In genomic region chr7:129258649-129259389, GRCh38 we compare ENCODE assay signal across 13 cellular contexts. TPM values are rescaled to one million over a fixed set of nuclear protein-coding genes. Genes with fewer than 3 reads are reported as not detected.
DNase-seq lines count a peak whose midpoint lies in the region; ATAC-seq, FAIRE-seq and TF ChIP-seq lines count a peak whose summit lies in the region.
"Had no signal": no experiment of that assay in that cellular context is flagged by ENCODE, and none has a peak within 500 bp of the region (broad histone marks: within the 10 kb centered on the region; RNA-seq: fewer than 3 reads in every experiment).

No MANE protein-coding gene starts in this region.

- FAIRE-seq in GM19239 (lab: Jason Lieb, UNC) (peak; percentile 48), keratinocyte (lab: Jason Lieb, UNC) (peak; percentile 43)

- H3K27me3 Mint-ChIP-seq in CD4-positive, CD25-positive, alpha-beta regulatory T cell = no peaks in the 10 kb centered on the region

- H3K79me2 ChIP-seq in keratinocyte (ENCODE audit: control insufficient read depth, insufficient read depth, low read length) = peaks cover 10% of the 10 kb centered on the region

- peak overlapping the region; percentile 60 for H3K4me3 ChIP-seq in CD4-positive, CD25-positive, alpha-beta regulatory T cell (ENCODE audit: low read depth, low read length)
- H3K4me3 ChIP-seq in astrocyte of the cerebellum (ENCODE audit: low read depth, low read length) = no peak overlapping the region
- H3K4me3 ChIP-seq in keratinocyte (ENCODE audit: control insufficient read depth in 2 of 3, extremely low read depth in 1 of 3, insufficient read depth in 2 of 3, low read depth in 1 of 3, low read length in 3 of 3) = no peak overlapping the region
- no peak overlapping the region for H3K4me3 ChIP-seq in adrenal gland
- H3K4me3 ChIP-seq: prostate gland, upper lobe of left lung had no signal

- peaks cover 12% of the 10 kb centered on the region for H3K4me1 ChIP-seq in CD4-positive, CD25-positive, alpha-beta regulatory T cell (ENCODE audit: control insufficient read depth, insufficient read depth, low read length, poor library complexity, severe bottlenecking)
- peaks cover 16% of the 10 kb centered on the region for H3K4me1 ChIP-seq in keratinocyte (ENCODE audit: control insufficient read depth, extremely low read depth, insufficient read depth, low read length)
- H3K4me1 ChIP-seq in adrenal gland (replicated peaks in 1 of 2) = no peaks in the 10 kb centered on the region
- H3K4me1 ChIP-seq: prostate gland, upper lobe of left lung had no signal

- no peaks in the 10 kb centered on the region for H3K27me3 ChIP-seq in CD4-positive, CD25-positive, alpha-beta regulatory T cell (ENCODE audit: control insufficient read depth, insufficient read depth, low read length)
- no peaks in the 10 kb centered on the region for H3K27me3 ChIP-seq in keratinocyte (ENCODE audit: control insufficient read depth, extremely low read depth, insufficient read depth, low read length)
- no peaks in the 10 kb centered on the region for H3K27me3 ChIP-seq in adrenal gland
- H3K27me3 ChIP-seq: upper lobe of left lung had no signal

- no peaks in the 10 kb centered on the region for H3K9me3 Mint-ChIP-seq in CD4-positive, CD25-positive, alpha-beta regulatory T cell

- in situ Hi-C loops in astrocyte of the cerebellum (cut with HindIII; ENCODE audit: low sequenced_read_pairs) = no loop called here

- no peak overlapping the region for H3K27ac ChIP-seq in CD4-positive, CD25-positive, alpha-beta regulatory T cell (ENCODE audit: insufficient read depth, low read length, poor library complexity, severe bottlenecking)
- H3K27ac ChIP-seq in keratinocyte (ENCODE audit: control insufficient read depth, insufficient read depth, low read length) (peak overlapping the region; percentile 10), adrenal gland (no peak overlapping the region)
- H3K27ac ChIP-seq: prostate gland, upper lobe of left lung had no signal

- peak in 2 of 3 donors; percentile 9 to 30 for DNase-seq in CD4-positive, CD25-positive, alpha-beta regulatory T cell
- DNase-seq in GM19239 (ENCODE audit: insufficient read length, low spot score) (no peak), astrocyte of the cerebellum (ENCODE audit: low read depth) (peak; percentile 20), keratinocyte (ENCODE audit: low read depth, low spot score) (no peak), adrenal gland (no peak), SIG-M5 treated with dmso at 0.1 percent for 504 hours (lab: John Stamatoyannopoulos, UW; ENCODE audit: unreplicated experiment) (no peak), AG20443 (ENCODE audit: low spot score) (no peak)
- DNase-seq in stimulated activated CD4-positive, alpha-beta T cell treated with anti-CD3 and anti-CD28 coated beads, Interleukin-4, amount 100 ng/mL, for 4 hours = no peak
- DNase-seq: Calu3, erythroblast, NCI-H187, upper lobe of left lung had no signal

- no peaks in the 10 kb centered on the region for H3K9me3 ChIP-seq in CD4-positive, CD25-positive, alpha-beta regulatory T cell (ENCODE audit: control insufficient read depth in 2 of 2, low read length in 2 of 2)
- H3K9me3 ChIP-seq in keratinocyte (ENCODE audit: control insufficient read depth, low read depth, low read length) (no peaks in the 10 kb centered on the region), adrenal gland (replicated peaks in 1 of 3) (no peaks in the 10 kb centered on the region)
- H3K9me3 ChIP-seq: prostate gland, upper lobe of left lung had no signal

- no peak for TF ChIP-seq POLR2A in adrenal gland (IDR thresholded peaks at IDR 0.05)

- H3K9ac ChIP-seq in keratinocyte (ENCODE audit: control insufficient read depth, extremely low read depth, insufficient read depth, low read length) = no peak overlapping the region

- H2AFZ ChIP-seq in keratinocyte (ENCODE audit: control insufficient read depth, low read length) = no peak overlapping the region

- dilution Hi-C loops in keratinocyte (cut with MboI; ENCODE audit: extremely low pct_ligation_motif_present, low sequenced_read_pairs) = no loop called here

- H3K4me3 Mint-ChIP-seq in CD4-positive, CD25-positive, alpha-beta regulatory T cell = peak overlapping the region; percentile 69 to 76 (median 76)

- no peaks in the 10 kb centered on the region for H4K20me1 ChIP-seq in keratinocyte (ENCODE audit: control insufficient read depth, extremely low read depth, insufficient read depth, low read length)

- H3K36me3 Mint-ChIP-seq in CD4-positive, CD25-positive, alpha-beta regulatory T cell = no peaks in the 10 kb centered on the region

- H3K4me2 ChIP-seq in keratinocyte (ENCODE audit: control insufficient read depth, extremely low read depth, insufficient read depth, low read depth, low read length) = peak overlapping the region; percentile 31

- H3K27ac Mint-ChIP-seq in CD4-positive, CD25-positive, alpha-beta regulatory T cell = peak overlapping the region in 2 of 3 donors; percentile 74 to 79

- no peaks in the 10 kb centered on the region for H3K9me1 ChIP-seq in keratinocyte (ENCODE audit: control insufficient read depth, extremely low read depth, insufficient read depth, low read length)

- intact Hi-C loops in adrenal gland (cut with DNase I) = no loop called here

- 84 to 88% (median 87%) methylated on average over 4 of the region's 4 CpGs for WGBS in adrenal gland, 4 donors

- H3K36me3 ChIP-seq in CD4-positive, CD25-positive, alpha-beta regulatory T cell (ENCODE audit: control insufficient read depth, insufficient read depth, low read length) = no peaks in the 10 kb centered on the region
- H3K36me3 ChIP-seq in keratinocyte (ENCODE audit: control insufficient read depth in 2 of 2, extremely low read depth in 1 of 2, insufficient read depth in 2 of 2, low read length in 2 of 2) = no peaks in the 10 kb centered on the region
- no peaks in the 10 kb centered on the region for H3K36me3 ChIP-seq in adrenal gland (replicated peaks in 1 of 2)
- H3K36me3 ChIP-seq: prostate gland, upper lobe of left lung had no signal

- no peak for ATAC-seq in CD4-positive, CD25-positive, alpha-beta regulatory T cell (ENCODE audit: low read depth in 2 of 2)

- peaks cover 28 to 40% (median 36%) of the 10 kb centered on the region in 4 donors for H3K4me1 Mint-ChIP-seq in CD4-positive, CD25-positive, alpha-beta regulatory T cell

- no peak for TF ChIP-seq CTCF in astrocyte of the cerebellum (IDR thresholded peaks at IDR 0.05; ENCODE audit: low read depth, low read length, missing control alignments)
- TF ChIP-seq CTCF in keratinocyte (optimal IDR thresholded peaks at IDR 0.05 in 1 of 3, IDR thresholded peaks at IDR 0.05 in 1 of 3, conservative IDR thresholded peaks at IDR 0.05 in 1 of 3; ENCODE audit: extremely low read depth in 1 of 3, insufficient read depth in 2 of 3, low read length in 3 of 3) = no peak
- no peak for TF ChIP-seq CTCF in adrenal gland (IDR thresholded peaks at IDR 0.05)

RNA-seq across cellular contexts. Expression of gene AHCYL2, which starts 34.0 kb away (rescaled TPM):
- total RNA-seq in CD4-positive, CD25-positive, alpha-beta regulatory T cell = 18.5 TPM
- 1 to 10 TPM; 6.2 to 10.0 (median 7.3) TPM for polyA plus RNA-seq in CD4-positive, CD25-positive, alpha-beta regulatory T cell
- polyA plus RNA-seq in keratinocyte = 21.9 to 39.5 TPM (median 32.8 TPM) in 3 replicates
- 21.9 TPM for polyA plus RNA-seq in keratinocyte (2011; ENCODE audit: low read depth)
- 25.6 and 36.9 TPM in 2 replicates for polyA plus RNA-seq in keratinocyte (2011; cell fraction: cytosol; rRNA removed)
- polyA plus RNA-seq in keratinocyte (2011; cell fraction: nucleus; rRNA removed) = 45.9 and 48.0 TPM in 2 replicates
- polyA plus RNA-seq in keratinocyte (2012; ENCODE audit: low replicate concordance) = 9.4 and 13.8 TPM in 2 replicates
- 38.2 to 49.5 TPM (median 47.0 TPM) in 3 replicates for polyA minus RNA-seq in keratinocyte
- 24.7 TPM for polyA minus RNA-seq in keratinocyte (2011; cell fraction: cytosol; rRNA and poly(A)+ RNA removed)
- polyA minus RNA-seq in keratinocyte (2011; cell fraction: nucleus; rRNA and poly(A)+ RNA removed) = 25.0 and 50.1 TPM in 2 replicates
- total RNA-seq in adrenal gland = 10 to 100 TPM; 13.8 to 29.0 (median 23.2) TPM
- polyA plus RNA-seq in adrenal gland = 10 to 100 TPM in 1 of 3 donors, 1 to 10 TPM in 2; 6.6 to 20.3 (median 9.4) TPM

Comparison
In these comparisons a context has a peak if more than half of its experiments do, and no peak if none do; other contexts are left out.
1. DNase-seq: peak in CD4-positive, CD25-positive, alpha-beta regulatory T cell (2 of 3) and astrocyte of the cerebellum (single experiment); none in GM19239 (single experiment), keratinocyte (single experiment), adrenal gland (0 of 7), stimulated activated CD4-positive, alpha-beta T cell treated with anti-CD3 and anti-CD28 coated beads, Interleukin-4, amount 100 ng/mL, for 4 hours (0 of 2), SIG-M5 treated with dmso at 0.1 percent for 504 hours (single experiment) and AG20443 (single experiment).